Comparison of ENCODE assay signal across 8 cellular contexts in genomic region chr19:55487884-55488687, GRCh38. TPM values are rescaled to one million over a fixed set of nuclear protein-coding genes. Genes with fewer than 3 reads are reported as not detected.
DNase-seq lines count a peak whose midpoint lies in the region; ATAC-seq, FAIRE-seq and TF ChIP-seq lines count a peak whose summit lies in the region.

TSS of gene SSC5D (plus strand) at chr19:55488436. CDS start at chr19:55488590, 154 bp downstream.

- H3K36me3 ChIP-seq in CD4-positive, alpha-beta memory T cell (ENCODE audit: insufficient read depth, low read length): no peaks in the 10 kb centered on the region
- H3K36me3 ChIP-seq in NT2/D1 (ENCODE audit: insufficient read depth, insufficient read length, low read length) (peaks cover 9% of the 10 kb centered on the region), endothelial cell of umbilical vein (ENCODE audit: control insufficient read depth in 2 of 2, extremely low read depth in 1 of 2, insufficient read depth in 2 of 2, low read length in 2 of 2) (peaks cover 0 to 3% of the 10 kb centered on the region in 2 experiments)

- ATAC-seq in GM21737 (IDR thresholded peaks at IDR 0.05; ENCODE audit: unreplicated experiment) (no peak), HG02588 (IDR thresholded peaks at IDR 0.05; ENCODE audit: unreplicated experiment) (no peak)

- H2AFZ ChIP-seq in endothelial cell of umbilical vein (ENCODE audit: low read depth, low read length): no peak within 1 kb of the TSS

- CTCF ChIA-PET in CD4-positive, alpha-beta memory T cell (lab: Charles Lee; ENCODE audit: partially characterized antibody): interaction anchor here (1.5 to 1.7 kb wide), 2 partner anchors 16 to 20 kb away, joined by 6 read pairs; no protein-coding TSS in a partner anchor
- CTCF ChIA-PET in endothelial cell of umbilical vein (lab: Charles Lee): interaction anchor here (0.9 to 6.1 kb wide), 7 partner anchors 11 to 347 kb away, joined by 4 to 91 read pairs (median 14); partner anchors contain the start of gene ZNF628

- no peaks in the 10 kb centered on the region for H3K9me3 Mint-ChIP-seq in CD4-positive, alpha-beta memory T cell
- no peaks in the 10 kb centered on the region for H3K9me3 Mint-ChIP-seq in neural crest cell

- H3K27me3 Mint-ChIP-seq in CD4-positive, alpha-beta memory T cell: peaks cover 5 to 12% of the 10 kb centered on the region in 2 donors
- H3K27me3 Mint-ChIP-seq in neural crest cell (ENCODE audit: low read depth): peaks cover 7% of the 10 kb centered on the region

- H4K20me1 ChIP-seq in endothelial cell of umbilical vein (replicated peaks; ENCODE audit: control insufficient read depth, extremely low read depth, insufficient read depth, low read length): no peaks in the 10 kb centered on the region

- H3K27me3 ChIP-seq in CD4-positive, alpha-beta memory T cell (ENCODE audit: insufficient read depth, low read length): no peaks in the 10 kb centered on the region
- H3K27me3 ChIP-seq in NT2/D1 (ENCODE audit: insufficient read depth, insufficient read length) (no peaks in the 10 kb centered on the region), endothelial cell of umbilical vein (ENCODE audit: control insufficient read depth in 2 of 2, insufficient read depth in 2 of 2, low read length in 2 of 2) (no peaks in the 10 kb centered on the region)

- no peak for TF ChIP-seq POLR2A in endothelial cell of umbilical vein (IDR thresholded peaks at IDR 0.05; ENCODE audit: low read depth, low read length)

- H3K9me1 ChIP-seq in endothelial cell of umbilical vein (replicated peaks; ENCODE audit: control insufficient read depth, extremely low read depth, insufficient read depth, low read length): no peaks in the 10 kb centered on the region

- H3K4me3 ChIP-seq in CD4-positive, alpha-beta memory T cell (ENCODE audit: low read length in 2 of 2): no peak within 1 kb of the TSS
- peak within 1 kb of the TSS; percentile 32 for H3K4me3 ChIP-seq in NT2/D1 (ENCODE audit: insufficient read length, low read depth)
- peak within 1 kb of the TSS in 1 of 3 experiments; percentile 20 for H3K4me3 ChIP-seq in endothelial cell of umbilical vein (replicated peaks in 1 of 3; ENCODE audit: insufficient read depth in 1 of 3, low read depth in 1 of 3, low read length in 3 of 3)

- no peak for TF ChIP-seq CTCF in endothelial cell of umbilical vein (IDR thresholded peaks at IDR 0.05; ENCODE audit: extremely low read depth in 1 of 2, insufficient read depth in 1 of 2, low read depth in 1 of 2, low read length in 2 of 2)
- TF ChIP-seq CTCF in neural crest cell (conservative IDR thresholded peaks at IDR 0.05): no peak

- H3K4me2 ChIP-seq in endothelial cell of umbilical vein (ENCODE audit: insufficient read depth, low read length): peak within 1 kb of the TSS; percentile 55

- peaks cover 3 to 11% (median 5%) of the 10 kb centered on the region in 4 donors for H3K4me1 Mint-ChIP-seq in CD4-positive, alpha-beta memory T cell
- H3K4me1 Mint-ChIP-seq in neural crest cell: peaks cover 19% of the 10 kb centered on the region

- DNase-seq in CD4-positive, alpha-beta memory T cell: no peak
- no peak for DNase-seq in NT2/D1 (ENCODE audit: low read depth, low spot score)
- no peak for DNase-seq in endothelial cell of umbilical vein (ENCODE audit: low read depth, low spot score)
- no peak for DNase-seq in neural crest cell (ENCODE audit: low read depth, low spot score)
- DNase-seq in NCI-H128 (lab: John Stamatoyannopoulos, UW; ENCODE audit: unreplicated experiment): no peak
- no peak for DNase-seq in COLO668 (lab: John Stamatoyannopoulos, UW; ENCODE audit: unreplicated experiment)

- no peak within 1 kb of the TSS for H3K27ac ChIP-seq in CD4-positive, alpha-beta memory T cell (ENCODE audit: low read depth, low read length)
- peak within 1 kb of the TSS; percentile 92 for H3K27ac ChIP-seq in endothelial cell of umbilical vein (ENCODE audit: insufficient read depth, low read depth, low read length)

- peak; percentile 33 for FAIRE-seq in endothelial cell of umbilical vein (lab: Jason Lieb, UNC)

- H3K27ac Mint-ChIP-seq in CD4-positive, alpha-beta memory T cell: peak within 1 kb of the TSS in 6 of 7 donors; percentile 41 to 79 (median 72)
- H3K27ac Mint-ChIP-seq in neural crest cell (ENCODE audit: unreplicated experiment): peak within 1 kb of the TSS; percentile 93

- intact Hi-C loops in CD4-positive, alpha-beta memory T cell (cut with micrococcal nuclease): no loop called here
- intact Hi-C loops in endothelial cell of umbilical vein (cut with micrococcal nuclease): loop anchor here (1.0 to 2.0 kb wide), 3 partner anchors 12 to 21 kb away; partner anchors contain the start of gene ZNF628

- no TSS peak for BruUV-seq in endothelial cell of umbilical vein (replicated peaks; lab: Mats Ljungman, UMichigan)

- dilution Hi-C loops in endothelial cell of umbilical vein (cut with MboI; ENCODE audit: extremely low pct_ligation_motif_present, low sequenced_read_pairs): no loop called here

- H3K9ac ChIP-seq in NT2/D1 (ENCODE audit: insufficient read length, low read depth): peak within 1 kb of the TSS; percentile 76
- H3K9ac ChIP-seq in endothelial cell of umbilical vein (replicated peaks; ENCODE audit: extremely low read depth, insufficient read depth, low read length): peak within 1 kb of the TSS; percentile 76

- POLR2A ChIA-PET in CD4-positive, alpha-beta memory T cell (lab: Charles Lee; ENCODE audit: partially characterized antibody): interaction anchor here (1.4 to 4.9 kb wide), 2 partner anchors 12 to 16 kb away, joined by 6 to 36 read pairs; partner anchors contain the start of gene ZNF628
- POLR2A ChIA-PET in endothelial cell of umbilical vein (lab: Charles Lee): interaction anchor here (0.5 to 2.2 kb wide), 3 partner anchors 12 to 111 kb away, joined by 3 to 13 read pairs (median 3); partner anchors contain the start of genes FIZ1 and ZNF628

- peaks cover 2% of the 10 kb centered on the region for H3K79me2 ChIP-seq in endothelial cell of umbilical vein (ENCODE audit: control insufficient read depth, insufficient read depth, low read length)

- H3K36me3 Mint-ChIP-seq in CD4-positive, alpha-beta memory T cell: peaks cover 0 to 1% of the 10 kb centered on the region in 2 donors
- H3K36me3 Mint-ChIP-seq in neural crest cell (ENCODE audit: low read depth): no peaks in the 10 kb centered on the region

- H3K9me3 ChIP-seq in CD4-positive, alpha-beta memory T cell (ENCODE audit: control insufficient read depth in 1 of 2, low read length in 2 of 2): no peaks in the 10 kb centered on the region
- H3K9me3 ChIP-seq in NT2/D1 (ENCODE audit: insufficient read depth, low read length) (no peaks in the 10 kb centered on the region), endothelial cell of umbilical vein (replicated peaks; ENCODE audit: control insufficient read depth, insufficient read depth, low read length) (no peaks in the 10 kb centered on the region)

- peak within 1 kb of the TSS in 2 of 8 donors; percentile 54 to 71 for H3K4me3 Mint-ChIP-seq in CD4-positive, alpha-beta memory T cell
- peak within 1 kb of the TSS; percentile 86 for H3K4me3 Mint-ChIP-seq in neural crest cell

- peaks cover 13% of the 10 kb centered on the region for H3K4me1 ChIP-seq in CD4-positive, alpha-beta memory T cell (ENCODE audit: insufficient read depth, low read length)
- H3K4me1 ChIP-seq in NT2/D1 (ENCODE audit: insufficient read depth, insufficient read length): peaks cover 16% of the 10 kb centered on the region
- peaks cover 34% of the 10 kb centered on the region for H3K4me1 ChIP-seq in endothelial cell of umbilical vein (ENCODE audit: control insufficient read depth, extremely low read depth, insufficient read depth, low read length)

TF ChIP-seq in endothelial cell of umbilical vein, 7 proteins besides CTCF, POLR2A, EP300 and RAD21:
- TF ChIP-seq EZH2 (IDR thresholded peaks at IDR 0.05; ENCODE audit: borderline replicate concordance, low read depth, low read length, severe bottlenecking) (no peak), POLR2AphosphoS5 (IDR thresholded peaks at IDR 0.05; ENCODE audit: insufficient read depth, low read depth, low read length) (no peak), GATA2 (IDR thresholded peaks at IDR 0.05; ENCODE audit: insufficient read depth, insufficient read length, low read depth, low read length) (no peak), FOS (IDR thresholded peaks at IDR 0.05; ENCODE audit: borderline replicate concordance, insufficient read depth, low read length) (no peak), MYC (IDR thresholded peaks at IDR 0.05; ENCODE audit: low read depth, low read length) (no peak), MAX (IDR thresholded peaks at IDR 0.05; ENCODE audit: insufficient read depth, insufficient read length) (no peak), JUN (IDR thresholded peaks at IDR 0.05; ENCODE audit: borderline replicate concordance, insufficient read depth, insufficient read length, low read depth) (no peak)

RNA-seq across cellular contexts. Expression of gene SSC5D, which starts in this region (rescaled TPM):
- under 1 TPM; 0.20 to 0.36 TPM for total RNA-seq in CD4-positive, alpha-beta memory T cell
- polyA plus RNA-seq in CD4-positive, alpha-beta memory T cell: not detected
- total RNA-seq in endothelial cell of umbilical vein (1.0 and 1.3 TPM in 2 replicates), neural crest cell (1.3 and 1.5 TPM in 2 replicates)
- polyA plus RNA-seq in endothelial cell of umbilical vein: 0.47 and 0.49 TPM in 2 replicates
- polyA plus RNA-seq in endothelial cell of umbilical vein (2011; cell fraction: cytosol; rRNA removed): 0.17 and 0.28 TPM in 2 replicates
- polyA plus RNA-seq in endothelial cell of umbilical vein (2011; cell fraction: nucleus; rRNA removed): 1.6 and 1.9 TPM in 2 replicates
- 1.7 and 2.4 TPM in 2 replicates for polyA plus RNA-seq in endothelial cell of umbilical vein (2012)
- polyA minus RNA-seq in endothelial cell of umbilical vein: 0.19 and 0.53 TPM in 2 replicates
- polyA minus RNA-seq in endothelial cell of umbilical vein (2011; cell fraction: cytosol; rRNA and poly(A)+ RNA removed): not detected
- 1.2 and 1.5 TPM in 2 replicates for polyA minus RNA-seq in endothelial cell of umbilical vein (2011; cell fraction: nucleus; rRNA and poly(A)+ RNA removed)
